ENCODE assay signal across 21 cellular contexts in genomic region chr7:75028299-75028698, GRCh38.
"Had no signal": no experiment of that assay in that cellular context is flagged by ENCODE, and none has a peak within 500 bp of the region (broad histone marks: within the 10 kb centered on the region; RNA-seq: fewer than 3 reads in every experiment).

No MANE protein-coding gene starts in this region.

- H3K4me1 ChIP-seq: esophagus squamous epithelium, gastroesophageal sphincter, left ventricle myocardium inferior, testis, tibial nerve had no signal

- ATAC-seq: effector memory CD8-positive, alpha-beta T cell; gastroesophageal sphincter; natural killer cell treated with Interleukin-12 subunit alpha and Interleukin-12 subunit beta and Interleukin-15 and Interleukin-18, amount 100 ng/mL, for 72 hours; sciatic nerve; stimulated activated naive B cell treated with anti-CD40 and anti-IgM and Interleukin-4, amounts not matched to agents 10 μg/mL and 1 μg/mL and 100 μg/mL, for 72 hours; stimulated activated naive CD8-positive, alpha-beta T cell treated with anti-CD3 and anti-CD28 coated beads, Interleukin-15, amount 100 ng/mL, for 72 hours had no signal

- H3K4me3 ChIP-seq: esophagus squamous epithelium, gastroesophageal sphincter, left ventricle myocardium inferior, lung, skin epidermis, testis, tibial nerve had no signal

- H3K9me3 ChIP-seq: esophagus squamous epithelium, neutrophil, testis had no signal

- H3K27ac ChIP-seq: esophagus squamous epithelium, gastroesophageal sphincter, left ventricle myocardium inferior, neutrophil, skin epidermis, testis, tibial nerve had no signal

- DNase-seq: effector memory CD8-positive, alpha-beta T cell; esophagus squamous epithelium; foreskin fibroblast; glutamatergic neuron; immature natural killer cell; left ventricle myocardium inferior; mesenchymal stem cell; midbrain; posterior cingulate gyrus; stimulated activated CD4-positive, alpha-beta T cell treated with anti-CD3 and anti-CD28 coated beads, Interleukin-2, amount 100 ng/mL, for 24 hours; stimulated activated CD4-positive, alpha-beta T cell treated with anti-CD3 and anti-CD28 coated beads, Interleukin-4, amount 100 ng/mL, for 4 hours; stimulated activated naive B cell treated with anti-CD40 and anti-IgM and Interleukin-4, amounts not matched to agents 10 μg/mL and 1 μg/mL and 100 μg/mL, for 72 hours; stimulated activated naive CD8-positive, alpha-beta T cell treated with anti-CD3 and anti-CD28 coated beads, Interleukin-15, amount 100 ng/mL, for 72 hours; testis had no signal

- H3K27me3 ChIP-seq: esophagus squamous epithelium, gastroesophageal sphincter, neutrophil, testis, tibial nerve had no signal
